Comparison of ENCODE assay signal across 8 cellular contexts in the genomic region with DNA sequence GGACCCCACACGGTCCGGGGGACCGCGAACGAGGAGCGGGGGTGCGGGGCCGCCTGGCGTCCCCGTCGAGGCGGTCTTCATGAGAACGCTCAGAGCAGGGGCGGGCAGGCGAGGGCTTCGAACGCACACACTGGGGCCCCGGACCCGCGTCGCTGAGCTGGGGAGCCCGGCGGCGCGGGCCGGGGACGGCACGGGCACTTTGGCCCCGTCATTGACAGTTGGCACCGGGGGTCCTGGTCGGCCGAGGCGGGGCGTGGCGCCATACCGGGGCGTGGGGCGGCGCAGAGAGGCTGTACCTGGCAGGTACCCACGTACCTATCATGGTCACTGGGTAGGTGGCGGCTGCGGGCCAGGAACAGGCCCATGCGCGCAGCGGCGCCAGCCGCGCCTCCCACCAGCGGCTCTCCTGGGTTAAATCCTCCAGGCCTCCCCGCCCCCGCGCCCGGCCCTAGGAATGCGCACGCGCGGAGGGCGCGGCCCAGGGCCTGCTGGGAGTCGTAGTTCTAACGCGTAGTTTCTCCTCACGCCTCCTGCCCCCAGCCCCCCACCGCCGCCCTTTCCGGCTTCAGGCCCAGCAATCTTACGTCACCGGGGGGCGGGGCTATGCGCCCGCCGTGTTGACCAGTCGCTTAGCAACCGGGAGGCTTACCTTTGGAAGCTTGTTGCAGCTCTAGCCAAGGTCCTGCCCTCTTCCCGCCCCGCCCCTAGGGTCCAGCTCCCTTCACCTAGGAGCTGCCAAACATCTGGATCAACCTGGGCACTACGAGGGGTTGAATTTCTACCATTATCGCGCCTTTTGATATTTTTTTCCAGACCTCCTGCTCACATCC. TPM values are rescaled to one million over a fixed set of nuclear protein-coding genes. Genes with fewer than 3 reads are reported as not detected.
DNase-seq lines count a peak whose midpoint lies in the region; ATAC-seq and TF ChIP-seq lines count a peak whose summit lies in the region.

PACRG (plus strand) TSS at position 628 of the 830 bp plus-strand sequence.
PRKN (minus strand) TSS at position 420 of the 830 bp plus-strand sequence.

- no peaks in the 10 kb centered on the region for H3K9me3 Mint-ChIP-seq in activated CD8-positive, alpha-beta T cell treated with anti-CD3 and anti-CD28 coated beads, Interleukin-2, amount 10 ng/mL, durations not matched to agents 7 days and 5 days (ENCODE audit: insufficient read depth)

- ATAC-seq in HG03442 (IDR thresholded peaks at IDR 0.05; ENCODE audit: unreplicated experiment): peak; percentile 97
- ATAC-seq in activated CD8-positive, alpha-beta T cell treated with anti-CD3 and anti-CD28 coated beads, Interleukin-2, amount 10 ng/mL, durations not matched to agents 7 days and 5 days: peak; percentile 99

- H3K36me3 Mint-ChIP-seq in activated CD8-positive, alpha-beta T cell treated with anti-CD3 and anti-CD28 coated beads, Interleukin-2, amount 10 ng/mL, durations not matched to agents 7 days and 5 days (ENCODE audit: low read depth): peaks cover 2% of the 10 kb centered on the region

- H3K27ac ChIP-seq in ectodermal cell (ENCODE audit: insufficient read depth, low read depth, low read length, poor library complexity, severe bottlenecking): peak within 1 kb of the TSS; percentile 76

- H3K27me3 Mint-ChIP-seq in activated CD8-positive, alpha-beta T cell treated with anti-CD3 and anti-CD28 coated beads, Interleukin-2, amount 10 ng/mL, durations not matched to agents 7 days and 5 days (ENCODE audit: low read depth): no peaks in the 10 kb centered on the region

- no peak for TF ChIP-seq POLR2A in lower leg skin (IDR thresholded peaks at IDR 0.05)

- peaks cover 6% of the 10 kb centered on the region for H3K4me1 ChIP-seq in ectodermal cell (ENCODE audit: control insufficient read depth, insufficient read depth, low read length)

- H3K4me3 ChIP-seq in ectodermal cell (ENCODE audit: insufficient read depth, low read depth, low read length) (peak within 1 kb of the TSS; percentile 79), lower leg skin (ENCODE audit: low read depth, poor library complexity, severe bottlenecking) (peak within 1 kb of the TSS; percentile 84)

- POLR2A ChIA-PET in activated CD8-positive, alpha-beta T cell treated with anti-CD3 and anti-CD28 coated beads, Interleukin-2, amount 10 ng/mL, durations not matched to agents 7 days and 5 days (lab: Charles Lee): no interaction called here

- intact Hi-C loops in lower leg skin (cut with DNase I; ENCODE audit: low total_unique reads): no loop called here

- CTCF ChIA-PET in activated CD8-positive, alpha-beta T cell treated with anti-CD3 and anti-CD28 coated beads, Interleukin-2, amount 10 ng/mL, durations not matched to agents 7 days and 5 days (lab: Charles Lee): no interaction called here

- peaks cover 11% of the 10 kb centered on the region for H3K4me1 Mint-ChIP-seq in activated CD8-positive, alpha-beta T cell treated with anti-CD3 and anti-CD28 coated beads, Interleukin-2, amount 10 ng/mL, durations not matched to agents 7 days and 5 days (ENCODE audit: low read depth)

- H3K27ac Mint-ChIP-seq in activated CD8-positive, alpha-beta T cell treated with anti-CD3 and anti-CD28 coated beads, Interleukin-2, amount 10 ng/mL, durations not matched to agents 7 days and 5 days: peak within 1 kb of the TSS; percentile 86

- DNase-seq in Ammon's horn (ENCODE audit: low spot score): peak; percentile 99
- peak; percentile 73 for DNase-seq in GM19240 (ENCODE audit: insufficient read length, low spot score)
- DNase-seq in NCI-H526 (lab: John Stamatoyannopoulos, UW): peak; percentile 94 to 99
- peak; percentile 97 for DNase-seq in activated CD8-positive, alpha-beta T cell treated with anti-CD3 and anti-CD28 coated beads, Interleukin-2, amount 10 ng/mL, durations not matched to agents 7 days and 5 days
- DNase-seq in lower leg skin (ENCODE audit: low spot score in 2 of 2): peak; percentile 98 to 100
- peak; percentile 98 for DNase-seq in stimulated activated CD4-positive, alpha-beta T cell treated with anti-CD3 and anti-CD28 coated beads, Interleukin-4, amount 100 ng/mL, for 24 hours

- H3K9me3 ChIP-seq in ectodermal cell (ENCODE audit: control insufficient read depth, low read length): no peaks in the 10 kb centered on the region

- H3K4me3 Mint-ChIP-seq in activated CD8-positive, alpha-beta T cell treated with anti-CD3 and anti-CD28 coated beads, Interleukin-2, amount 10 ng/mL, durations not matched to agents 7 days and 5 days: peak within 1 kb of the TSS; percentile 88

- 1% methylated on average over 79 of the region's 79 CpGs for WGBS in ectodermal cell, 2 experiments
- whole genome bisulfite sequencing in lower leg skin, 2 donors: 1 to 2% methylated on average over 48 to 75 of the region's 79 CpGs

- no peak for TF ChIP-seq CTCF in lower leg skin (IDR thresholded peaks at IDR 0.05)

- peaks cover 9% of the 10 kb centered on the region for H3K27me3 ChIP-seq in ectodermal cell (ENCODE audit: control insufficient read depth, insufficient read depth, low read length, poor library complexity, severe bottlenecking)

- H3K36me3 ChIP-seq in ectodermal cell (ENCODE audit: control insufficient read depth, insufficient read depth, low read length): no peaks in the 10 kb centered on the region

RNA-seq across cellular contexts. Expression of gene PACRG, which starts in this region (rescaled TPM):
- under 1 TPM in 1 of 2 experiments, not detected in 1; 0.78 TPM for total RNA-seq in activated CD8-positive, alpha-beta T cell treated with anti-CD3 and anti-CD28 coated beads, Interleukin-2, amount 10 ng/mL, durations not matched to agents 7 days and 5 days
- polyA plus RNA-seq in ectodermal cell (2013, experiment 1 of 4): 2.1 TPM
- 0.91 TPM for polyA plus RNA-seq in ectodermal cell (2013, experiment 2 of 4)
- 0.69 TPM for polyA plus RNA-seq in ectodermal cell (2013, experiment 3 of 4)
- 1.2 TPM for polyA plus RNA-seq in ectodermal cell (2013, experiment 4 of 4)
- 1 to 10 TPM in 2 of 4 donors, under 1 TPM in 1, not detected in 1; 0.38 to 3.9 (median 3.4) TPM for total RNA-seq in lower leg skin

RNA-seq across cellular contexts. Expression of gene PRKN, which starts in this region (rescaled TPM):
- under 1 TPM in 1 of 2 experiments, not detected in 1; 0.63 TPM for total RNA-seq in activated CD8-positive, alpha-beta T cell treated with anti-CD3 and anti-CD28 coated beads, Interleukin-2, amount 10 ng/mL, durations not matched to agents 7 days and 5 days
- 5.9 TPM for polyA plus RNA-seq in ectodermal cell (2013, experiment 1 of 4)
- polyA plus RNA-seq in ectodermal cell (2013, experiment 2 of 4): 2.1 TPM
- 2.1 TPM for polyA plus RNA-seq in ectodermal cell (2013, experiment 3 of 4)
- 2.7 TPM for polyA plus RNA-seq in ectodermal cell (2013, experiment 4 of 4)
- total RNA-seq in lower leg skin: 10 to 100 TPM in 2 of 4 donors, 1 to 10 TPM in 2; 6.3 to 11.9 (median 9.5) TPM

Comparison
In these comparisons a context has a peak if more than half of its experiments do, and no peak if none do; other contexts are left out.
1. Peak in every context shown above with its lines: DNase-seq, ATAC-seq, H3K4me3 ChIP-seq and H3K27ac ChIP-seq.
2. RNA of gene PRKN (total RNA-seq): 6.3 to 11.9 TPM in lower leg skin; 0.63 TPM in activated CD8-positive, alpha-beta T cell treated with anti-CD3 and anti-CD28 coated beads, Interleukin-2, amount 10 ng/mL, durations not matched to agents 7 days and 5 days; every median in the first group is over 4 times any median in the second.
3. Peak in DNase-seq and ATAC-seq in activated CD8-positive, alpha-beta T cell treated with anti-CD3 and anti-CD28 coated beads, Interleukin-2, amount 10 ng/mL, durations not matched to agents 7 days and 5 days; RNA of the genes that start here not detected or under 1 TPM.